8 cellular contexts compared by ENCODE assay signal in genomic region chr10:132407846-132408278, GRCh38. TPM values are rescaled to one million over a fixed set of nuclear protein-coding genes. Genes with fewer than 3 reads are reported as not detected.
A peak's percentile ranks its signal among the peaks of the same experiment; 100 is the strongest.
DNase-seq lines count a peak whose midpoint lies in the region; ATAC-seq and TF ChIP-seq lines count a peak whose summit lies in the region.

No MANE protein-coding gene starts in this region.

- intact Hi-C loops in Right ventricle myocardium superior (cut with DNase I) = no loop called here

- H3K4me1 ChIP-seq in Peyer's patch (peaks cover 12 to 51% (median 17%) of the 10 kb centered on the region in 4 donors), parathyroid adenoma (peaks cover 51% of the 10 kb centered on the region)

- H3K4me3 ChIP-seq in Peyer's patch (peak overlapping the region in 2 of 4 donors; percentile 29 to 44), parathyroid adenoma (ENCODE audit: low read depth, low read length) (peak overlapping the region; percentile 63)

- H2AFZ ChIP-seq in parathyroid adenoma = peak overlapping the region; percentile 74

- ATAC-seq in Right ventricle myocardium superior (ENCODE audit: poor library complexity) = peak; percentile 57
- no peak for ATAC-seq in HG02884 (IDR thresholded peaks at IDR 0.05; ENCODE audit: unreplicated experiment)

- peak in 1 of 6 experiments; percentile 25 for TF ChIP-seq CTCF in Peyer's patch (IDR thresholded peaks at IDR 0.05)
- TF ChIP-seq CTCF in parathyroid adenoma (IDR thresholded peaks at IDR 0.05) = peak; percentile 45

- no peaks in the 10 kb centered on the region for H3K27me3 ChIP-seq in Peyer's patch
- H3K27me3 ChIP-seq in parathyroid adenoma (ENCODE audit: control insufficient read depth, insufficient read depth, low read length) = no peaks in the 10 kb centered on the region

- H3K79me2 ChIP-seq in parathyroid adenoma = peaks cover 50% of the 10 kb centered on the region

- H3K27ac ChIP-seq in Peyer's patch (peak overlapping the region; percentile 57 to 91 (median 86)), parathyroid adenoma (peak overlapping the region; percentile 100)

- H3K9me3 ChIP-seq in Peyer's patch = no peaks in the 10 kb centered on the region
- no peaks in the 10 kb centered on the region for H3K9me3 ChIP-seq in parathyroid adenoma (ENCODE audit: control insufficient read depth, low read length)

- H3K36me3 ChIP-seq in Peyer's patch (peaks cover 0 to 24% (median 0%) of the 10 kb centered on the region in 3 donors), parathyroid adenoma (ENCODE audit: control insufficient read depth, insufficient read depth, low read length) (no peaks in the 10 kb centered on the region)

- DNase-seq in DMS79 (lab: John Stamatoyannopoulos, UW) (peak; percentile 47), Peyer's patch (peak; percentile 51 to 87 (median 83)), Right ventricle myocardium superior (no peak), HK-2 (ENCODE audit: unreplicated experiment) (no peak), NCI-H2171 (lab: John Stamatoyannopoulos, UW) (no peak)
- no peak for DNase-seq in effector CD8-positive, alpha-beta T cell (lab: John Stamatoyannopoulos, UW)

- H3K9ac ChIP-seq in parathyroid adenoma = peak overlapping the region; percentile 93

- peak; percentile 42 to 69 for TF ChIP-seq POLR2A in Peyer's patch (IDR thresholded peaks at IDR 0.05)

- H3K4me2 ChIP-seq in parathyroid adenoma (ENCODE audit: low read length) = peak overlapping the region; percentile 90

RNA-seq across cellular contexts. Expression of gene PWWP2B, which starts 10.9 kb away (rescaled TPM):
- total RNA-seq in Peyer's patch (10 to 100 TPM; 11.4 to 19.2 (median 15.1) TPM), Right ventricle myocardium superior (23.0 TPM)

Comparison
In these comparisons a context has a peak if more than half of its experiments do, and no peak if none do; other contexts are left out.
1. DNase-seq: peak in DMS79 (single experiment) and Peyer's patch (3 of 3); none in Right ventricle myocardium superior (single experiment), HK-2 (single experiment), NCI-H2171 (single experiment) and effector CD8-positive, alpha-beta T cell (single experiment).